In genomic region chr12:75938189-75938588, GRCh38 we compare ENCODE assay signal across 14 cellular contexts.
"Had no signal": no experiment of that assay in that cellular context is flagged by ENCODE, and none has a peak within 500 bp of the region (broad histone marks: within the 10 kb centered on the region; RNA-seq: fewer than 3 reads in every experiment).

No MANE protein-coding gene starts in this region.

- H3K9me3 ChIP-seq: gastroesophageal sphincter, tibial artery, vagina had no signal

- H3K27ac Mint-ChIP-seq: activated CD4-positive, alpha-beta T cell treated with anti-CD3 and anti-CD28 coated beads, Interleukin-2, amount 10 ng/mL, durations not matched to agents 7 days and 5 days; effector memory CD8-positive, alpha-beta T cell had no signal

- H3K9me3 Mint-ChIP-seq: effector memory CD8-positive, alpha-beta T cell had no signal

- DNase-seq: activated CD4-positive, alpha-beta T cell treated with anti-CD3 and anti-CD28 coated beads, Interleukin-2, amount 10 ng/mL, durations not matched to agents 7 days and 5 days; activated CD4-positive, CD25-positive, alpha-beta regulatory T cell; activated CD8-positive, alpha-beta memory T cell treated with anti-CD3 and anti-CD28 coated beads for 24 hours; activated naive CD4-positive, alpha-beta T cell treated with Interleukin-2 at 50 U/mL for 16 hours; dermis blood vessel endothelial cell; effector memory CD8-positive, alpha-beta T cell; stimulated activated CD4-positive, alpha-beta T cell treated with anti-CD3 and anti-CD28 coated beads, Interleukin-4, amount 100 ng/mL, for 24 hours; stimulated activated naive CD4-positive, alpha-beta T cell; T-helper 2 cell; tibial artery had no signal

- H3K4me1 ChIP-seq: parathyroid adenoma had no signal

- H3K4me3 ChIP-seq: gastroesophageal sphincter, skin epidermis, tibial artery, vagina had no signal

- H3K27me3 Mint-ChIP-seq: activated CD4-positive, alpha-beta T cell treated with anti-CD3 and anti-CD28 coated beads, Interleukin-2, amount 10 ng/mL, durations not matched to agents 7 days and 5 days; effector memory CD8-positive, alpha-beta T cell had no signal

- H3K4me3 Mint-ChIP-seq: activated CD4-positive, alpha-beta T cell treated with anti-CD3 and anti-CD28 coated beads, Interleukin-2, amount 10 ng/mL, durations not matched to agents 7 days and 5 days; effector memory CD8-positive, alpha-beta T cell had no signal

- H3K36me3 ChIP-seq: gastroesophageal sphincter, tibial artery, vagina had no signal

- H3K27ac ChIP-seq: gastroesophageal sphincter, parathyroid adenoma, skin epidermis, tibial artery, vagina had no signal

- H3K27me3 ChIP-seq: gastroesophageal sphincter, tibial artery, vagina had no signal
